Comparison of ENCODE assay signal across 19 cellular contexts in the genomic region with DNA sequence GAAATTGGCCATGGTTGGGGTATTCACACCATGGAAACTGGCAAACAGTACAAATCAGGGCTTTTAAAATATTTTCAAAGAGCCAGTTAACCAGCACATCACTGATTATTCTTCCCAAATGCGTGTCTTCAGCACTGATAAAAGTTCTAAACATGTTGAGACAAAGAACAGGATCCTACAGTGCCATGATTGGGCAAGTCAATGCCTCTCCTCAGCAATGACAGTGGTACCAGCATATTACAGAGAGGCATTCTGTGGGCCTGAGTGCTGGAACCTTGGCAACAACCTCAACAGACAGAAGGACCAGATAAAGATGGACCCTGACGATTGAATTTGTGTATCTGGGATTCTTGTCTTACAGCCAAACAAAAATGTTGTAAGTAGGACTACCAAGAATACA.
DNase-seq lines count a peak whose midpoint lies in the region; ATAC-seq, FAIRE-seq and TF ChIP-seq lines count a peak whose summit lies in the region.
"Had no signal": no experiment of that assay in that cellular context is flagged by ENCODE, and none has a peak within 500 bp of the region (broad histone marks: within the 10 kb centered on the region; RNA-seq: fewer than 3 reads in every experiment).

No MANE protein-coding gene starts in this region.

- H3K36me3 ChIP-seq in bronchial epithelial cell (ENCODE audit: control insufficient read depth, insufficient read depth, low read length), result no peaks in the 10 kb centered on the region
- H3K36me3 ChIP-seq in endothelial cell of umbilical vein (ENCODE audit: control insufficient read depth in 2 of 2, extremely low read depth in 1 of 2, insufficient read depth in 2 of 2, low read length in 2 of 2), result no peaks in the 10 kb centered on the region
- H3K36me3 ChIP-seq in trophoblast cell (ENCODE audit: control insufficient read depth in 1 of 2, insufficient read depth in 2 of 2, low read length in 2 of 2), result no peaks in the 10 kb centered on the region
- no peaks in the 10 kb centered on the region for H3K36me3 ChIP-seq in sigmoid colon

- no peak overlapping the region for H3K23ac ChIP-seq in trophoblast cell (ENCODE audit: low read length)

- H2AK5ac ChIP-seq in trophoblast cell (ENCODE audit: low read length), result no peak overlapping the region

- H3K79me2 ChIP-seq in endothelial cell of umbilical vein (ENCODE audit: control insufficient read depth, insufficient read depth, low read length) (no peaks in the 10 kb centered on the region), trophoblast cell (ENCODE audit: control insufficient read depth, insufficient read depth, low read length, poor library complexity) (no peaks in the 10 kb centered on the region)

- no peaks in the 10 kb centered on the region for H3K79me1 ChIP-seq in trophoblast cell (ENCODE audit: low read length)

- no peaks in the 10 kb centered on the region for H3K9me1 ChIP-seq in endothelial cell of umbilical vein (replicated peaks; ENCODE audit: control insufficient read depth, extremely low read depth, insufficient read depth, low read length)

- TF ChIP-seq POLR2A in endothelial cell of umbilical vein (IDR thresholded peaks at IDR 0.05; ENCODE audit: low read depth, low read length) (no peak), sigmoid colon (IDR thresholded peaks at IDR 0.05) (no peak)

- POLR2A ChIA-PET in endothelial cell of umbilical vein (lab: Charles Lee), result no interaction called here

- no peak overlapping the region for H2BK120ac ChIP-seq in trophoblast cell (ENCODE audit: insufficient read depth, low read length, poor library complexity)

- TF ChIP-seq CTCF in bronchial epithelial cell (IDR thresholded peaks at IDR 0.05; ENCODE audit: insufficient read depth, low read length, severe bottlenecking) (no peak), endothelial cell of umbilical vein (IDR thresholded peaks at IDR 0.05; ENCODE audit: extremely low read depth in 1 of 2, insufficient read depth in 1 of 2, low read depth in 1 of 2, low read length in 2 of 2) (no peak), sigmoid colon (IDR thresholded peaks at IDR 0.05) (no peak)

- no peak overlapping the region for H4K91ac ChIP-seq in trophoblast cell (ENCODE audit: low read depth, low read length)

- H2BK5ac ChIP-seq in trophoblast cell (ENCODE audit: low read depth, low read length, poor library complexity), result no peak overlapping the region

- H3K4me2 ChIP-seq in endothelial cell of umbilical vein (ENCODE audit: insufficient read depth, low read length) (no peak overlapping the region), trophoblast cell (ENCODE audit: low read length) (no peak overlapping the region)

- H4K12ac ChIP-seq in trophoblast cell (ENCODE audit: low read depth, low read length), result no peak overlapping the region

- H3K4me1 ChIP-seq in endothelial cell of umbilical vein (ENCODE audit: control insufficient read depth, extremely low read depth, insufficient read depth, low read length) (no peaks in the 10 kb centered on the region), trophoblast cell (ENCODE audit: control insufficient read depth in 1 of 2, insufficient read depth in 2 of 2, low read length in 2 of 2) (no peaks in the 10 kb centered on the region), sigmoid colon (peaks cover 0 to 4% (median 0%) of the 10 kb centered on the region in 4 donors)

- no peak overlapping the region for H3K9ac ChIP-seq in endothelial cell of umbilical vein (replicated peaks; ENCODE audit: extremely low read depth, insufficient read depth, low read length)
- H3K9ac ChIP-seq in trophoblast cell (ENCODE audit: low read length), result no peak overlapping the region
- H3K9ac ChIP-seq: GM23248 had no signal

- CTCF ChIA-PET in endothelial cell of umbilical vein (lab: Charles Lee), result no interaction called here

- FAIRE-seq in bronchial epithelial cell (lab: Jason Lieb, UNC), result peak; percentile 83
- peak; percentile 47 for FAIRE-seq in endothelial cell of umbilical vein (lab: Jason Lieb, UNC)
- FAIRE-seq: G401.6, GM12892, H1 had no signal

- H4K20me1 ChIP-seq in endothelial cell of umbilical vein (replicated peaks; ENCODE audit: control insufficient read depth, extremely low read depth, insufficient read depth, low read length), result no peaks in the 10 kb centered on the region

- H2AFZ ChIP-seq in endothelial cell of umbilical vein (ENCODE audit: low read depth, low read length) (no peak overlapping the region), trophoblast cell (ENCODE audit: insufficient read depth, low read length, poor library complexity) (no peak overlapping the region)
- H2AFZ ChIP-seq: GM23248 had no signal

- WGBS in trophoblast cell (ENCODE audit: extremely low coverage, insufficient coverage, insufficient read length), result no CpG with 5 or more reads among the region's 2 CpGs
- WGBS in sigmoid colon, 2 donors, result 86 to 93% methylated on average over 2 of the region's 2 CpGs

- no TSS peak for BruUV-seq in endothelial cell of umbilical vein (replicated peaks; lab: Mats Ljungman, UMichigan)

- peak; percentile 52 for DNase-seq in bronchial epithelial cell (ENCODE audit: low read depth)
- DNase-seq in endothelial cell of umbilical vein (ENCODE audit: low read depth, low spot score), result no peak
- peak; percentile 74 to 89 for DNase-seq in trophoblast cell
- no peak for DNase-seq in sigmoid colon
- DNase-seq in cerebellar nuclear complex (lab: John Stamatoyannopoulos, UW), result no peak
- DNase-seq: C1 segment of cervical spinal cord; Calu3; CD4-positive, alpha-beta memory T cell; COR-L47; DMS53; DMS79 treated with DMSO at 0.1 percent for 48 hours; GM23248; H7; HCEC 1CT had no signal

- dilution Hi-C loops in endothelial cell of umbilical vein (cut with MboI; ENCODE audit: extremely low pct_ligation_motif_present, low sequenced_read_pairs), result no loop called here

- ATAC-seq in esophagus mucosa (peak; percentile 53), HG03354 (IDR thresholded peaks at IDR 0.05; ENCODE audit: poor library complexity, severe bottlenecking, unreplicated experiment) (no peak)

- intact Hi-C loops in endothelial cell of umbilical vein (cut with micrococcal nuclease) (no loop called here), sigmoid colon (cut with DNase I) (no loop called here)

- TF ChIP-seq EP300 in sigmoid colon (IDR thresholded peaks at IDR 0.05), result no peak

- no peak overlapping the region for H4K8ac ChIP-seq in trophoblast cell (ENCODE audit: low read depth, low read length)

- H3K27me3 ChIP-seq in bronchial epithelial cell (ENCODE audit: control insufficient read depth, insufficient read depth, low read length) (no peaks in the 10 kb centered on the region), endothelial cell of umbilical vein (ENCODE audit: control insufficient read depth in 2 of 2, insufficient read depth in 2 of 2, low read length in 2 of 2) (no peaks in the 10 kb centered on the region), trophoblast cell (ENCODE audit: insufficient read depth, low read length) (no peaks in the 10 kb centered on the region), sigmoid colon (no peaks in the 10 kb centered on the region)

- no peak overlapping the region for H3K4ac ChIP-seq in trophoblast cell (ENCODE audit: low read depth, low read length)

- no peak overlapping the region for H3K27ac ChIP-seq in endothelial cell of umbilical vein (ENCODE audit: insufficient read depth, low read depth, low read length)
- no peak overlapping the region for H3K27ac ChIP-seq in trophoblast cell (ENCODE audit: low read depth, low read length)
- no peak overlapping the region for H3K27ac ChIP-seq in sigmoid colon
- H3K27ac ChIP-seq: GM23248 had no signal

- no peak overlapping the region for H2BK12ac ChIP-seq in trophoblast cell (ENCODE audit: low read length)

- no peak overlapping the region for H3K14ac ChIP-seq in trophoblast cell (ENCODE audit: low read length)

- H3K18ac ChIP-seq in trophoblast cell (ENCODE audit: low read length), result no peak overlapping the region

- H3K4me3 ChIP-seq in bronchial epithelial cell (ENCODE audit: low read depth, low read length), result no peak overlapping the region
- no peak overlapping the region for H3K4me3 ChIP-seq in endothelial cell of umbilical vein (replicated peaks in 1 of 3; ENCODE audit: insufficient read depth in 1 of 3, low read depth in 1 of 3, low read length in 3 of 3)
- no peak overlapping the region for H3K4me3 ChIP-seq in trophoblast cell (ENCODE audit: low read depth, low read length)
- no peak overlapping the region for H3K4me3 ChIP-seq in sigmoid colon
- H3K4me3 ChIP-seq: GM23248 had no signal

- H3K9me3 ChIP-seq in endothelial cell of umbilical vein (replicated peaks; ENCODE audit: control insufficient read depth, insufficient read depth, low read length) (no peaks in the 10 kb centered on the region), trophoblast cell (ENCODE audit: insufficient read depth, low read depth, low read length) (no peaks in the 10 kb centered on the region), sigmoid colon (no peaks in the 10 kb centered on the region)

TF ChIP-seq in endothelial cell of umbilical vein, 7 proteins besides CTCF, POLR2A, EP300 and RAD21:
- TF ChIP-seq FOS (IDR thresholded peaks at IDR 0.05; ENCODE audit: borderline replicate concordance, insufficient read depth, low read length) (no peak), POLR2AphosphoS5 (IDR thresholded peaks at IDR 0.05; ENCODE audit: insufficient read depth, low read depth, low read length) (no peak), MYC (IDR thresholded peaks at IDR 0.05; ENCODE audit: low read depth, low read length) (no peak), GATA2 (IDR thresholded peaks at IDR 0.05; ENCODE audit: insufficient read depth, insufficient read length, low read depth, low read length) (no peak), EZH2 (IDR thresholded peaks at IDR 0.05; ENCODE audit: borderline replicate concordance, low read depth, low read length, severe bottlenecking) (no peak), JUN (IDR thresholded peaks at IDR 0.05; ENCODE audit: borderline replicate concordance, insufficient read depth, insufficient read length, low read depth) (no peak)
- TF ChIP-seq, protein P1, sequence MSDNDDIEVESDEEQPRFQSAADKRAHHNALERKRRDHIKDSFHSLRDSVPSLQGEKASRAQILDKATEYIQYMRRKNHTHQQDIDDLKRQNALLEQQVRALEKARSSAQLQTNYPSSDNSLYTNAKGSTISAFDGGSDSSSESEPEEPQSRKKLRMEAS (IDR thresholded peaks at IDR 0.05; ENCODE audit: insufficient read depth, insufficient read length), result no peak

Comparison
In these comparisons a context has a peak if more than half of its experiments do, and no peak if none do; other contexts are left out.
1. DNase-seq: peak in bronchial epithelial cell (single experiment) and trophoblast cell (2 of 2); none in endothelial cell of umbilical vein (single experiment), sigmoid colon (single experiment) and cerebellar nuclear complex (0 of 2).